ENCODE assay signal across 8 cellular contexts in the genomic region with DNA sequence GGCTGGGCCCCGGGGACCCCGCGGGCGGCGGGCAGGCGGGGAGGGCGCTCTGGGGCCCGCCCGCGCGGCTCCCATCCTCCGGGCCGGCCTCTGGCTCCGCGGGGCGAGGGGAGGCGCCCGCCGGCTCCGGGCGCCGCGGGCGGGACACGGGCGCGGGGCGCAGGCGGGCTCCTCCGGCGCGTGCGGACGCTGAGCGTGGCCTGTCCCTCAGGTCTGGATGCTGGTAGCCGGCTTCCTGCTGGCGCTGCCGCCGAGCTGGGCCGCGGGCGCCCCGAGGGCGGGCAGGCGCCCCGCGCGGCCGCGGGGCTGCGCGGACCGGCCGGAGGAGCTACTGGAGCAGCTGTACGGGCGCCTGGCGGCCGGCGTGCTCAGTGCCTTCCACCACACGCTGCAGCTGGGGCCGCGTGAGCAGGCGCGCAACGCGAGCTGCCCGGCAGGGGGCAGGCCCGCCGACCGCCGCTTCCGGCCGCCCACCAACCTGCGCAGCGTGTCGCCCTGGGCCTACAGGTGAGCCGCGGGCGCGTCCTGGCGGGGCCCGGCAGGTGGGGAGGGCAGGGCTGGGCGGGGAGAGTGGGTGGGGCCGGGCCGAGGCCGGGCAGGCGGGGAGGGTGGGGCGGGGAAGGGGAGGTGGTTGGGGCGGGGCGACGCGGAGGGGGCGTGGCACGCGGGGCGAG. TPM values are rescaled to one million over a fixed set of nuclear protein-coding genes. Genes with fewer than 3 reads are reported as not detected.
DNase-seq lines count a peak whose midpoint lies in the region; ATAC-seq and TF ChIP-seq lines count a peak whose summit lies in the region.

No MANE protein-coding gene starts in this region.

- H3K23ac ChIP-seq in trophoblast cell (ENCODE audit: low read length), result no peak overlapping the region

- TF ChIP-seq CTCF in upper lobe of left lung (IDR thresholded peaks at IDR 0.05), result peak; percentile 78 to 99 (median 92)

- no peaks in the 10 kb centered on the region for H3K9me3 ChIP-seq in HUES48 (ENCODE audit: control insufficient read depth, insufficient read depth, low read length)
- no peaks in the 10 kb centered on the region for H3K9me3 ChIP-seq in trophoblast cell (ENCODE audit: insufficient read depth, low read depth, low read length)
- H3K9me3 ChIP-seq in upper lobe of left lung, result no peaks in the 10 kb centered on the region

- H3K27ac ChIP-seq in HUES48 (ENCODE audit: low read depth, low read length), result no peak overlapping the region
- H3K27ac ChIP-seq in trophoblast cell (ENCODE audit: low read depth, low read length), result no peak overlapping the region
- H3K27ac ChIP-seq in upper lobe of left lung, result peak overlapping the region in 2 of 4 donors; percentile 52 to 61

- no peak overlapping the region for H2BK120ac ChIP-seq in trophoblast cell (ENCODE audit: insufficient read depth, low read length, poor library complexity)

- peak overlapping the region; percentile 20 for H4K12ac ChIP-seq in trophoblast cell (ENCODE audit: low read depth, low read length)

- no peak for TF ChIP-seq EP300 in upper lobe of left lung (IDR thresholded peaks at IDR 0.05)

- H4K8ac ChIP-seq in trophoblast cell (ENCODE audit: low read depth, low read length), result no peak overlapping the region

- H3K4me1 ChIP-seq in HUES48 (ENCODE audit: control insufficient read depth, insufficient read depth, low read length), result peaks cover 4% of the 10 kb centered on the region; the same call in 1 of the 2 replicates
- H3K4me1 ChIP-seq in trophoblast cell (ENCODE audit: control insufficient read depth in 1 of 2, insufficient read depth in 2 of 2, low read length in 2 of 2), result peaks cover 0 to 2% of the 10 kb centered on the region in 2 experiments
- H3K4me1 ChIP-seq in upper lobe of left lung, result peaks cover 8 to 25% (median 10%) of the 10 kb centered on the region in 4 donors

- no peak overlapping the region for H2AK5ac ChIP-seq in trophoblast cell (ENCODE audit: low read length)

- H3K4ac ChIP-seq in trophoblast cell (ENCODE audit: low read depth, low read length), result no peak overlapping the region

- WGBS in trophoblast cell (ENCODE audit: extremely low coverage, insufficient coverage, insufficient read length), result no CpG with 5 or more reads among the region's 96 CpGs
- WGBS in upper lobe of left lung, 2 donors, result no CpG with 5 or more reads among the region's 96 CpGs

- TF ChIP-seq POLR2A in upper lobe of left lung (IDR thresholded peaks at IDR 0.05), result peak in 2 of 4 donors; percentile 38 to 45

- peaks cover 35% of the 10 kb centered on the region for H3K27me3 ChIP-seq in HUES48 (ENCODE audit: control insufficient read depth, insufficient read depth, low read length)
- no peaks in the 10 kb centered on the region for H3K27me3 ChIP-seq in trophoblast cell (ENCODE audit: insufficient read depth, low read length)
- H3K27me3 ChIP-seq in upper lobe of left lung, result peaks cover 0 to 3% (median 0%) of the 10 kb centered on the region in 4 donors

- H2BK5ac ChIP-seq in trophoblast cell (ENCODE audit: low read depth, low read length, poor library complexity), result no peak overlapping the region

- H3K79me1 ChIP-seq in trophoblast cell (ENCODE audit: low read length), result peaks cover 5% of the 10 kb centered on the region

- DNase-seq in ELR (ENCODE audit: low read depth), result peak; percentile 85
- DNase-seq in SHP77 (lab: John Stamatoyannopoulos, UW), result peak; percentile 50 to 72
- DNase-seq in activated gamma-delta T cell treated with Interleukin-2 at 50 U/mL for 16 hours, result peak; percentile 70
- DNase-seq in glomerular visceral epithelial cell (ENCODE audit: extremely low spot score), result peak; percentile 79
- peak; percentile 95 for DNase-seq in trophoblast cell
- peak; percentile 88 to 97 for DNase-seq in upper lobe of left lung

- peak; percentile 80 for ATAC-seq in GM21447 (IDR thresholded peaks at IDR 0.05; ENCODE audit: unreplicated experiment)
- peak; percentile 89 to 92 for ATAC-seq in upper lobe of left lung (ENCODE audit: low FRiP score in 2 of 2)

- H3K4me2 ChIP-seq in trophoblast cell (ENCODE audit: low read length), result peak overlapping the region; percentile 100

- peak overlapping the region; percentile 57 for H4K91ac ChIP-seq in trophoblast cell (ENCODE audit: low read depth, low read length)

- H3K79me2 ChIP-seq in trophoblast cell (ENCODE audit: control insufficient read depth, insufficient read depth, low read length, poor library complexity), result peaks cover 3% of the 10 kb centered on the region

- H3K36me3 ChIP-seq in HUES48 (ENCODE audit: control insufficient read depth, insufficient read depth, low read length), result no peaks in the 10 kb centered on the region
- H3K36me3 ChIP-seq in trophoblast cell (ENCODE audit: control insufficient read depth in 1 of 2, insufficient read depth in 2 of 2, low read length in 2 of 2), result no peaks in the 10 kb centered on the region
- H3K36me3 ChIP-seq in upper lobe of left lung, result no peaks in the 10 kb centered on the region

- H3K9ac ChIP-seq in HUES48 (ENCODE audit: low read depth, low read length) (no peak overlapping the region), trophoblast cell (ENCODE audit: low read length) (peak overlapping the region; percentile 78)

- peak overlapping the region; percentile 65; the same call in 1 of the 2 replicates for H3K4me3 ChIP-seq in HUES48 (ENCODE audit: low read depth, low read length)
- H3K4me3 ChIP-seq in trophoblast cell (ENCODE audit: low read depth, low read length), result peak overlapping the region; percentile 84
- H3K4me3 ChIP-seq in upper lobe of left lung, result peak overlapping the region in 3 of 4 donors; percentile 54 to 72 (median 56)

- H2BK12ac ChIP-seq in trophoblast cell (ENCODE audit: low read length), result no peak overlapping the region

- H2AFZ ChIP-seq in trophoblast cell (ENCODE audit: insufficient read depth, low read length, poor library complexity), result peak overlapping the region; percentile 57

- peak overlapping the region; percentile 69 for H3K14ac ChIP-seq in trophoblast cell (ENCODE audit: low read length)

- no peak overlapping the region for H3K18ac ChIP-seq in trophoblast cell (ENCODE audit: low read length)

RNA-seq across cellular contexts. Expression of gene IL17D, which starts 0.4 kb away (rescaled TPM):
- polyA plus RNA-seq in trophoblast cell (2013), result 1.7 TPM in 2 replicates
- total RNA-seq in upper lobe of left lung, result 1 to 10 TPM; 1.0 to 6.4 (median 2.4) TPM
